ENCODE assay signal across 8 cellular contexts in the genomic region with DNA sequence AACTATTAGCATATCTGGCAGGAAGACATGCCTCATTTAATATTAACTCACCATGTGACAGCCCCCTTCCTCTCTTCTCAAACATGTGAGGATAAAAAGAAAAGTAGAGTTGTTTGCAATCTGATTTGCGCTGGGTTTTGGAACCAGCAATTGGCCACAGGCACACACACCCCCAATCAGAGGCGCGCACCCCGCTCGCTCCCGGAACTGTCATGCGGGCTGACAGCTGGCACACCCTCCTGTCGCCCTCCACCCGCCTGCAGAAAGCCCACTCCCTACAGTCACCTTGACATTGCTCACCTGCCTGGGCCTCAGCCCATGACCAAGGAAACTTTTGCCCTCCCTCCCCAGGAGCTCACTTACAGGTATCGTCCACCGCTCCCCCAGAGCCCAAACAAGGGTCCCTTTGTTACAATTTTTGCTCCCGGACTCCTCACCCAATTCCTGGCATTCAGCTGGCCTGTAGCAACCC. TPM values are rescaled to one million over a fixed set of nuclear protein-coding genes. Genes with fewer than 3 reads are reported as not detected.
DNase-seq lines count a peak whose midpoint lies in the region; FAIRE-seq and TF ChIP-seq lines count a peak whose summit lies in the region.

No MANE protein-coding gene starts in this region.

- no peak for TF ChIP-seq CTCF in astrocyte of the cerebellum (IDR thresholded peaks at IDR 0.05; ENCODE audit: low read depth, low read length, missing control alignments)

- H3K27me3 ChIP-seq in skeletal muscle satellite cell (ENCODE audit: control insufficient read depth, insufficient read depth, low read length), result no peaks in the 10 kb centered on the region

- in situ Hi-C loops in astrocyte of the cerebellum (cut with HindIII; ENCODE audit: low sequenced_read_pairs), result no loop called here

- no peak for FAIRE-seq in GM12891 (lab: Jason Lieb, UNC)

- peak; percentile 79 for DNase-seq in DMS53 treated with DMSO at 0.1 percent for 48 hours (lab: John Stamatoyannopoulos, UW; ENCODE audit: unreplicated experiment)
- peak; percentile 39 for DNase-seq in NCI-H2029 (lab: John Stamatoyannopoulos, UW)
- DNase-seq in astrocyte of the cerebellum (ENCODE audit: low read depth), result no peak
- peak; percentile 35 for DNase-seq in iPS-NIHi11 (ENCODE audit: low spot score)
- no peak for DNase-seq in GM12891 (ENCODE audit: insufficient read length, low spot score)
- no peak for DNase-seq in SHP77 treated with DMSO at 0.1 percent for 48 hours (lab: John Stamatoyannopoulos, UW)
- DNase-seq in Kasumi-1 (lab: John Stamatoyannopoulos, UW), result no peak

- H3K9ac ChIP-seq in skeletal muscle satellite cell (ENCODE audit: low read depth, low read length), result peak overlapping the region; percentile 82

- no peaks in the 10 kb centered on the region for H3K36me3 ChIP-seq in skeletal muscle satellite cell (ENCODE audit: insufficient read depth, low read length)

- no peak for TF ChIP-seq POLR2A in GM12891 (IDR thresholded peaks at IDR 0.05; ENCODE audit: low read depth, low read length)

- peak overlapping the region; percentile 80 for H3K4me3 ChIP-seq in astrocyte of the cerebellum (ENCODE audit: low read depth, low read length)
- peak overlapping the region; percentile 96 for H3K4me3 ChIP-seq in skeletal muscle satellite cell (ENCODE audit: low read length)

- no peaks in the 10 kb centered on the region for H3K9me3 ChIP-seq in skeletal muscle satellite cell (replicated peaks; ENCODE audit: low read length)

- peaks cover 24% of the 10 kb centered on the region for H3K4me1 ChIP-seq in skeletal muscle satellite cell (ENCODE audit: control insufficient read depth, insufficient read depth, low read length)

- peak overlapping the region; percentile 91 for H3K4me2 ChIP-seq in skeletal muscle satellite cell (ENCODE audit: low read length)

TF ChIP-seq in GM12891, 5 proteins besides CTCF, POLR2A, EP300 and RAD21:
- no peak for TF ChIP-seq TAF1 (IDR thresholded peaks at IDR 0.05; ENCODE audit: low read depth, low read length)
- TF ChIP-seq POU2F2 (IDR thresholded peaks at IDR 0.05; ENCODE audit: low read depth, low read length), result no peak
- no peak for TF ChIP-seq SPI1 (IDR thresholded peaks at IDR 0.05; ENCODE audit: low read depth, low read length)
- no peak for TF ChIP-seq PAX5 (IDR thresholded peaks at IDR 0.05; ENCODE audit: insufficient read depth, low read length, severe bottlenecking)
- TF ChIP-seq POLR2AphosphoS5 (IDR thresholded peaks at IDR 0.05; ENCODE audit: low read depth, low read length), result no peak
TF ChIP-seq in GM12891: peak in this region for 0.

RNA-seq across cellular contexts. Expression of a gene that starts 1.1 kb away (rescaled TPM):
- total RNA-seq in skeletal muscle satellite cell (2012; rRNA removed), result 3.1 and 7.6 TPM in 2 replicates
- polyA plus RNA-seq in GM12891 (2012; ENCODE audit: low read depth, missing spikeins), result not detected

Comparison
In these comparisons a context has a peak if more than half of its experiments do, and no peak if none do; other contexts are left out.
1. DNase-seq: peak in DMS53 treated with DMSO at 0.1 percent for 48 hours (single experiment), NCI-H2029 (single experiment) and iPS-NIHi11 (single experiment); none in astrocyte of the cerebellum (single experiment), GM12891 (single experiment), SHP77 treated with DMSO at 0.1 percent for 48 hours (single experiment) and Kasumi-1 (0 of 2).